13 cellular contexts compared by ENCODE assay signal in the genomic region with DNA sequence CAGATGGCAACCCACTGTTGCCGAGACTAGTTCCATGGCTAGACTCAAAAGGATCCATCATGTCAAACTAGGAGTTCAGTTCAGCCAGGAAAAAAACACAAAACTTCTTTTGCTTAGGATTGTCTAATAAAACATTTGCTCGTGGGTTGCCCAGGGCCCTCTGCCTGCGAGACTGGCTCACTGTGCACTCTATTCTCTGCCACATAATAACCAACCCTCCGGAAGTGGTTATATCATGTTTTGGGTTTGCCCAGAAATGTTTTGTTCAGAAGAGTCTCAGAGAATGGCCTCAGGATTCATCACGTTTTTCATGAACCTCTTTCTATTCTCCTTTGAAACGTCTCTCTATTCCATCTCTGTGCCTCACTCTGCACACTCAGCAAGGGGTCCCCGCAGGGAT.
"Had no signal": no experiment of that assay in that cellular context is flagged by ENCODE, and none has a peak within 500 bp of the region (broad histone marks: within the 10 kb centered on the region; RNA-seq: fewer than 3 reads in every experiment).

No MANE protein-coding gene starts in this region.

- H3K27ac ChIP-seq: adrenal gland, heart left ventricle, neutrophil, parathyroid adenoma, sigmoid colon, spleen, thoracic aorta had no signal

- H3K4me3 Mint-ChIP-seq: activated B cell treated with CpG ODN at 0.5 μM for 24 hours; activated CD4-positive, alpha-beta T cell treated with anti-CD3 and anti-CD28 coated beads, Interleukin-2, amount 10 ng/mL, durations not matched to agents 24 days and 14 days; endodermal cell had no signal

- ATAC-seq: heart left ventricle, left colon had no signal

- DNase-seq: activated B cell treated with CpG ODN at 0.5 μM for 24 hours; activated CD4-positive, alpha-beta T cell treated with anti-CD3 and anti-CD28 coated beads, Interleukin-2, amount 10 ng/mL, durations not matched to agents 24 days and 14 days; adrenal gland; endodermal cell; heart left ventricle; left colon; midbrain; sigmoid colon; spleen had no signal

- H3K27ac Mint-ChIP-seq: activated B cell treated with CpG ODN at 0.5 μM for 24 hours; activated CD4-positive, alpha-beta T cell treated with anti-CD3 and anti-CD28 coated beads, Interleukin-2, amount 10 ng/mL, durations not matched to agents 24 days and 14 days; endodermal cell had no signal

- H3K27me3 ChIP-seq: adrenal gland, heart left ventricle, sigmoid colon had no signal

- H3K4me3 ChIP-seq: adrenal gland, heart left ventricle, lung, sigmoid colon, spleen, thoracic aorta had no signal

- H3K36me3 ChIP-seq: adrenal gland, heart left ventricle, neutrophil, sigmoid colon, spleen, thoracic aorta had no signal

- H3K9me3 ChIP-seq: adrenal gland, heart left ventricle, neutrophil, sigmoid colon, spleen, thoracic aorta had no signal

- H3K9me3 Mint-ChIP-seq: activated B cell treated with CpG ODN at 0.5 μM for 24 hours, endodermal cell had no signal

- H3K4me1 ChIP-seq: sigmoid colon had no signal
